In the genomic region with DNA sequence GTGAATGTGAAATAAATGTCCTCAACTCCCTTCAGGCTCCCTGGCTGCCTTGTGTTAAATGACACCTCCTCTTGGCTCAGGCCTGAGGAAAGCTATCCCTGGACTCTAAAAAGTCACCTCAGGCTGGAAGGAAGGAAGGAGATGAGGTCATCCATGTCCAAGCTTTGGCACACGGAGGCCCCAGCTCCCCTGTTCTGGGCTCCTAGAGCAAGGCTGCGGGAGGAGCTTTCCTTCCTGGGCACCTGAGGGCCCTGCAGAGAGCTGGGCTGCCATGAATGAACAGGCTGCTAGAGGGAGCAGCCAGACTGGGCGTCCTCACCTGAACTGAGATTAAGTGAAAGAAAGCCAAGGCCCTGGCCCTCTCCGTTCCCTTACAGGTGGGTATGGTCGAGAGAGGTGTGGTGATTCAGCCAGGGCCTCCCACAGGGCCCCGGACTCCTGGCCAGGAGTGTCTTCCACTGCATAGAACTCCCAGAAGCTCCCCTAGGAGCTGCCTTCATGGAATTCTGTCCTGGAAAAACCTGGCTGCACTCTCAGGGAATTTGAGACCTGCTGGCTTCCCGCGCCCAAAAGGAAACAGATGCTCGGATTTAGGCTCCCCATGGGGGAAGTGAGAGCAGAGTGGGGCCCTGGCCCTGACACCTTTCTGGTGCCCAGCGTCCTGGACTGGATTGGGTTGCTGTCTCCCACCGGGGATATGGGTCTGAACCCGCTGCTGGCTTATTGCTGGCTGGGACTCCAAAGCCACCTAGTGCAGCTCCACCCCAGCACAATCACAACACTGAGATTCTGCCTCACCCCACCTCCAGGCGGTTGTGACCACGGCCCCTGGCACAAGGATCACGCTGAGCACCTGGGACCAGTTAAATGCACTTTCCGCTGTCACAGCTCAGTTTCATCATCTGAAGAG, we compare ENCODE assay signal across 12 cellular contexts. TPM values are rescaled to one million over a fixed set of nuclear protein-coding genes. Genes with fewer than 3 reads are reported as not detected.
A peak's percentile ranks its signal among the peaks of the same experiment; 100 is the strongest.
DNase-seq lines count a peak whose midpoint lies in the region; ATAC-seq and FAIRE-seq lines count a peak whose summit lies in the region.
"Had no signal": no experiment of that assay in that cellular context is flagged by ENCODE, and none has a peak within 500 bp of the region (broad histone marks: within the 10 kb centered on the region; RNA-seq: fewer than 3 reads in every experiment).

No MANE protein-coding gene starts in this region.

- FAIRE-seq in small intestine (lab: Jason Lieb, UNC), result no peak
- FAIRE-seq: A549 had no signal

- H3K27ac Mint-ChIP-seq in activated T-helper 17 cell treated with anti-CD3 and anti-CD28 coated beads, Interleukin-2, amount 50 U/mL, for 72 hours, result no peak overlapping the region

- peaks cover 25 to 26% of the 10 kb centered on the region in 2 donors for H3K36me3 ChIP-seq in small intestine (ENCODE audit: control insufficient read depth in 2 of 2, insufficient read depth in 2 of 2, low read length in 2 of 2)

- H3K9me3 Mint-ChIP-seq in activated T-helper 17 cell treated with anti-CD3 and anti-CD28 coated beads, Interleukin-2, amount 50 U/mL, for 72 hours, result no peaks in the 10 kb centered on the region

- DNase-seq in NCI-H2196 (lab: John Stamatoyannopoulos, UW; ENCODE audit: unreplicated experiment) (peak; percentile 45), NCI-H2196 treated with DMSO at 0.1 percent for 48 hours (lab: John Stamatoyannopoulos, UW; ENCODE audit: unreplicated experiment) (no peak), left cardiac atrium (no peak), small intestine (peak; percentile 6), DMS114 treated with DMSO at 0.1 percent for 48 hours (lab: John Stamatoyannopoulos, UW; ENCODE audit: unreplicated experiment) (no peak), nucleus accumbens (lab: John Stamatoyannopoulos, UW) (no peak)
- DNase-seq: NCI-H2081 treated with DMSO at 0.1 percent for 48 hours had no signal

- H3K9me3 ChIP-seq in small intestine (ENCODE audit: control insufficient read depth, low read depth), result no peaks in the 10 kb centered on the region
- H3K9me3 ChIP-seq: A549, neutrophil had no signal

- intact Hi-C loops in left cardiac atrium (cut with DNase I), result no loop called here

- peaks cover 34% of the 10 kb centered on the region for H3K36me3 Mint-ChIP-seq in activated T-helper 17 cell treated with anti-CD3 and anti-CD28 coated beads, Interleukin-2, amount 50 U/mL, for 72 hours (ENCODE audit: low read depth)

- 64 to 74% (median 68%) methylated on average over 16 of the region's 16 CpGs for WGBS in small intestine, 3 donors

- peak; percentile 29 for ATAC-seq in activated T-helper 17 cell treated with anti-CD3 and anti-CD28 coated beads, Interleukin-2, amount 50 U/mL, for 72 hours (replicated peaks)
- ATAC-seq in left cardiac atrium (peak; percentile 34 to 40), GM18870 (IDR thresholded peaks at IDR 0.05; ENCODE audit: unreplicated experiment) (no peak)

- peak overlapping the region in 1 of 2 donors; percentile 23 for H3K27ac ChIP-seq in small intestine (ENCODE audit: low read depth in 1 of 2, low read length in 1 of 2)
- H3K27ac ChIP-seq: A549, neutrophil had no signal

- no peak overlapping the region for H3K4me3 Mint-ChIP-seq in activated T-helper 17 cell treated with anti-CD3 and anti-CD28 coated beads, Interleukin-2, amount 50 U/mL, for 72 hours

- H3K4me1 ChIP-seq in small intestine (ENCODE audit: control insufficient read depth in 2 of 2, insufficient read depth in 1 of 2, low read depth in 1 of 2, low read length in 1 of 2), result peaks cover 0 to 2% of the 10 kb centered on the region in 2 donors
- H3K4me1 ChIP-seq: A549 had no signal

- no peaks in the 10 kb centered on the region for H3K27me3 Mint-ChIP-seq in activated T-helper 17 cell treated with anti-CD3 and anti-CD28 coated beads, Interleukin-2, amount 50 U/mL, for 72 hours

- H3K4me3 ChIP-seq in small intestine (ENCODE audit: low read depth in 1 of 2, low read length in 2 of 2), result no peak overlapping the region
- H3K4me3 ChIP-seq: A549 had no signal

- no peaks in the 10 kb centered on the region for H3K27me3 ChIP-seq in small intestine (ENCODE audit: control insufficient read depth in 2 of 2, insufficient read depth in 2 of 2, low read length in 2 of 2)
- H3K27me3 ChIP-seq: neutrophil had no signal

- no peaks in the 10 kb centered on the region for H3K4me1 Mint-ChIP-seq in activated T-helper 17 cell treated with anti-CD3 and anti-CD28 coated beads, Interleukin-2, amount 50 U/mL, for 72 hours

RNA-seq across cellular contexts. Expression of gene MYBPC3, which starts 22.2 kb away (rescaled TPM):
- total RNA-seq in activated T-helper 17 cell treated with anti-CD3 and anti-CD28 coated beads, Interleukin-2, amount 50 U/mL, for 72 hours, result not detected
- 1,000 to 10,000 TPM in 1 of 2 donors, 100 to 1,000 TPM in 1; 966 to 1,049 TPM for total RNA-seq in left cardiac atrium
- 1 to 10 TPM in 1 of 3 donors, under 1 TPM in 1, not detected in 1; 0.04 to 5.4 TPM for polyA plus RNA-seq in small intestine
- total RNA-seq: T-helper 1 cell treated with Interleukin-12 subunit alpha and Interleukin-12 subunit beta and Interleukin-4 antibody, amounts not matched to agents 30 ng/mL and 1 ng/mL, for 36 hours had no signal

RNA-seq across cellular contexts. Expression of gene SPI1, which starts 48.1 kb away (rescaled TPM):
- under 1 TPM in 1 of 2 donors, not detected in 1; 0.21 TPM for total RNA-seq in activated T-helper 17 cell treated with anti-CD3 and anti-CD28 coated beads, Interleukin-2, amount 50 U/mL, for 72 hours
- total RNA-seq in left cardiac atrium, result 10 to 100 TPM; 19.5 to 31.4 TPM
- 10 to 100 TPM in 2 of 3 donors, 1 to 10 TPM in 1; 3.4 to 25.4 (median 13.6) TPM for polyA plus RNA-seq in small intestine
- total RNA-seq: T-helper 1 cell treated with Interleukin-12 subunit alpha and Interleukin-12 subunit beta and Interleukin-4 antibody, amounts not matched to agents 30 ng/mL and 1 ng/mL, for 36 hours had no signal

Comparison
In these comparisons a context has a peak if more than half of its experiments do, and no peak if none do; other contexts are left out.
1. DNase-seq: peak in NCI-H2196 (single experiment) and small intestine (single experiment); none in NCI-H2196 treated with DMSO at 0.1 percent for 48 hours (single experiment), left cardiac atrium (single experiment), DMS114 treated with DMSO at 0.1 percent for 48 hours (single experiment) and nucleus accumbens (0 of 56).
2. RNA of gene MYBPC3, which starts 22.2 kb away (total RNA-seq): 966 to 1,049 TPM in left cardiac atrium; not detected in activated T-helper 17 cell treated with anti-CD3 and anti-CD28 coated beads, Interleukin-2, amount 50 U/mL, for 72 hours; every median in the first group is over 100 times any median in the second.
3. RNA of gene SPI1, which starts 48.1 kb away (total RNA-seq): 19.5 to 31.4 TPM in left cardiac atrium; 0.21 TPM in activated T-helper 17 cell treated with anti-CD3 and anti-CD28 coated beads, Interleukin-2, amount 50 U/mL, for 72 hours; every median in the first group is over 10 times any median in the second.